In genomic region chr22:43185860-43186261, GRCh38 we compare ENCODE assay signal across 8 cellular contexts. TPM values are rescaled to one million over a fixed set of nuclear protein-coding genes. Genes with fewer than 3 reads are reported as not detected.
DNase-seq lines count a peak whose midpoint lies in the region; ATAC-seq and TF ChIP-seq lines count a peak whose summit lies in the region.

No MANE protein-coding gene starts in this region.

- no peaks in the 10 kb centered on the region for H3K27me3 ChIP-seq in mucosa of rectum (ENCODE audit: control insufficient read depth in 2 of 2, insufficient read depth in 2 of 2, low read length in 2 of 2)

- no peaks in the 10 kb centered on the region for H3K9me3 Mint-ChIP-seq in endothelial cell (ENCODE audit: unreplicated experiment)

- H3K36me3 ChIP-seq in mucosa of rectum (ENCODE audit: control insufficient read depth in 2 of 2, insufficient read depth in 2 of 2, low read length in 2 of 2), result peaks cover 0 to 14% of the 10 kb centered on the region in 2 donors

- H3K9ac ChIP-seq in mucosa of rectum (ENCODE audit: low read depth in 1 of 2, low read length in 2 of 2), result peak overlapping the region in 1 of 2 donors; percentile 86

- peaks cover 13% of the 10 kb centered on the region for H3K4me1 Mint-ChIP-seq in endothelial cell (ENCODE audit: unreplicated experiment)

- H3K4me3 ChIP-seq in mucosa of rectum (ENCODE audit: low read length in 2 of 2), result peak overlapping the region; percentile 79 to 87

- H3K9me3 ChIP-seq in mucosa of rectum (ENCODE audit: control insufficient read depth in 2 of 2, low read length in 2 of 2), result no peaks in the 10 kb centered on the region

- TF ChIP-seq CTCF in endothelial cell (IDR thresholded peaks at IDR 0.05; ENCODE audit: unreplicated experiment), result no peak

- H3K4me3 Mint-ChIP-seq in endothelial cell (ENCODE audit: unreplicated experiment), result peak overlapping the region; percentile 76

- peak overlapping the region; percentile 32 to 82 for H3K27ac ChIP-seq in mucosa of rectum (ENCODE audit: low read depth in 2 of 2, low read length in 2 of 2)

- H3K36me3 Mint-ChIP-seq in endothelial cell (ENCODE audit: low read depth, unreplicated experiment), result no peaks in the 10 kb centered on the region

- no peak overlapping the region for H3K27ac Mint-ChIP-seq in endothelial cell (ENCODE audit: unreplicated experiment)

- H3K27me3 Mint-ChIP-seq in endothelial cell (ENCODE audit: unreplicated experiment), result peaks cover 3% of the 10 kb centered on the region

- intact Hi-C loops in Right ventricle myocardium inferior (cut with DNase I), result no loop called here
- intact Hi-C loops in cardiac septum (cut with DNase I), result no loop called here

- ATAC-seq in Right ventricle myocardium inferior, result peak; percentile 5
- no peak for ATAC-seq in HG02981 (IDR thresholded peaks at IDR 0.05; ENCODE audit: unreplicated experiment)

- peak; percentile 74 for DNase-seq in Right ventricle myocardium inferior (ENCODE audit: missing footprints)
- DNase-seq in cardiac septum (ENCODE audit: low spot score), result no peak
- DNase-seq in RPMI7951 (ENCODE audit: low read depth), result peak; percentile 22
- DNase-seq in endothelial cell (ENCODE audit: low spot score), result no peak
- no peak for DNase-seq in iPS-NIHi11 (ENCODE audit: low spot score)
- no peak for DNase-seq in H4 (ENCODE audit: low spot score)

- peaks cover 11 to 17% of the 10 kb centered on the region in 2 donors for H3K4me1 ChIP-seq in mucosa of rectum (ENCODE audit: control insufficient read depth in 2 of 2, insufficient read depth in 2 of 2, low read length in 2 of 2)

RNA-seq across cellular contexts. Expression of gene TTLL12, which starts 1.1 kb away (rescaled TPM):
- total RNA-seq in Right ventricle myocardium inferior (13.2 TPM), cardiac septum (11.3 TPM), endothelial cell (ENCODE audit: unreplicated experiment) (15.1 TPM)
- 17.9 and 21.7 TPM in 2 replicates for total RNA-seq in RPMI7951 (2014; rRNA removed; shearing (Covaris generic))
- total RNA-seq in H4 (2014; rRNA removed; shearing (Covaris generic)), result 35.2 and 48.3 TPM in 2 replicates

RNA-seq across cellular contexts. Expression of gene TSPO, which starts 34.5 kb away (rescaled TPM):
- 136 TPM for total RNA-seq in Right ventricle myocardium inferior
- 124 TPM for total RNA-seq in cardiac septum
- total RNA-seq in RPMI7951 (2014; rRNA removed; shearing (Covaris generic)), result 285 and 426 TPM in 2 replicates
- total RNA-seq in endothelial cell (ENCODE audit: unreplicated experiment), result 38.9 TPM
- 187 and 269 TPM in 2 replicates for total RNA-seq in H4 (2014; rRNA removed; shearing (Covaris generic))

RNA-seq across cellular contexts. Expression of gene MCAT, which starts 42.7 kb away (rescaled TPM):
- 15.5 TPM for total RNA-seq in Right ventricle myocardium inferior
- 13.4 TPM for total RNA-seq in cardiac septum
- total RNA-seq in RPMI7951 (2014; rRNA removed; shearing (Covaris generic)), result 17.5 and 21.6 TPM in 2 replicates
- 10.3 TPM for total RNA-seq in endothelial cell (ENCODE audit: unreplicated experiment)
- total RNA-seq in H4 (2014; rRNA removed; shearing (Covaris generic)), result 14.6 and 16.5 TPM in 2 replicates

Comparison
In these comparisons a context has a peak if more than half of its experiments do, and no peak if none do; other contexts are left out.
1. DNase-seq: peak in Right ventricle myocardium inferior (single experiment) and RPMI7951 (single experiment); none in cardiac septum (single experiment), endothelial cell (single experiment), iPS-NIHi11 (single experiment) and H4 (single experiment).